ENCODE assay signal across 3 cellular contexts in genomic region chr12:64177001-64177400, GRCh38.
TF ChIP-seq lines count a peak whose summit lies in the region.

No MANE protein-coding gene starts in this region.

TF ChIP-seq in IMR-90, 13 proteins besides CTCF, POLR2A, EP300 and RAD21:
- no peak for TF ChIP-seq NFE2L2 (IDR thresholded peaks at IDR 0.05; ENCODE audit: low read depth, low read length)
- TF ChIP-seq CHD1 (IDR thresholded peaks at IDR 0.05; ENCODE audit: low read depth, low read length), result no peak
- peak; percentile 96 for TF ChIP-seq MAFK (IDR thresholded peaks at IDR 0.05; ENCODE audit: low read depth, low read length)
- no peak for TF ChIP-seq CEBPB (IDR thresholded peaks at IDR 0.05; ENCODE audit: low read depth, low read length)
- no peak for TF ChIP-seq USF2 (IDR thresholded peaks at IDR 0.05; ENCODE audit: low read depth, low read length)
- no peak for TF ChIP-seq FOS (IDR thresholded peaks at IDR 0.05; ENCODE audit: low read depth, low read length)

TF ChIP-seq in endothelial cell of umbilical vein, 7 proteins besides CTCF, POLR2A, EP300 and RAD21:
- no peak for TF ChIP-seq MAX (IDR thresholded peaks at IDR 0.05; ENCODE audit: insufficient read depth, insufficient read length)
- peak; percentile 50 for TF ChIP-seq FOS (IDR thresholded peaks at IDR 0.05; ENCODE audit: borderline replicate concordance, insufficient read depth, low read length)
- TF ChIP-seq GATA2 (IDR thresholded peaks at IDR 0.05; ENCODE audit: insufficient read depth, insufficient read length, low read depth, low read length), result peak; percentile 36
- TF ChIP-seq EZH2 (IDR thresholded peaks at IDR 0.05; ENCODE audit: borderline replicate concordance, low read depth, low read length, severe bottlenecking), result no peak
- TF ChIP-seq JUN (IDR thresholded peaks at IDR 0.05; ENCODE audit: borderline replicate concordance, insufficient read depth, insufficient read length, low read depth), result no peak

TF ChIP-seq in liver, 16 proteins besides CTCF, POLR2A, EP300 and RAD21:
- TF ChIP-seq HNF4A (conservative IDR thresholded peaks at IDR 0.05) (no peak), NR2F2 (IDR thresholded peaks at IDR 0.05) (peak; percentile 62)
